11 cellular contexts compared by ENCODE assay signal in genomic region chr1:38803647-38804046, GRCh38. TPM values are rescaled to one million over a fixed set of nuclear protein-coding genes. Genes with fewer than 3 reads are reported as not detected.
DNase-seq lines count a peak whose midpoint lies in the region; ATAC-seq and TF ChIP-seq lines count a peak whose summit lies in the region.
"Had no signal": no experiment of that assay in that cellular context is flagged by ENCODE, and none has a peak within 500 bp of the region (broad histone marks: within the 10 kb centered on the region; RNA-seq: fewer than 3 reads in every experiment).

No MANE protein-coding gene starts in this region.

- 11% methylated on average over 8 of the region's 8 CpGs for WGBS in suprapubic skin

- TF ChIP-seq CTCF in cardiac muscle cell (IDR thresholded peaks at IDR 0.05; ENCODE audit: low read depth, low read length) (no peak), suprapubic skin (IDR thresholded peaks at IDR 0.05) (no peak)

- peaks cover 72% of the 10 kb centered on the region for H3K27me3 Mint-ChIP-seq in activated naive CD8-positive, alpha-beta T cell treated with anti-CD3 and anti-CD28 coated beads for 36 hours

- intact Hi-C loops in left cardiac atrium (cut with DNase I), result no loop called here

- peaks cover 6% of the 10 kb centered on the region for H3K4me1 Mint-ChIP-seq in activated naive CD8-positive, alpha-beta T cell treated with anti-CD3 and anti-CD28 coated beads for 36 hours

- no peaks in the 10 kb centered on the region for H3K4me1 ChIP-seq in cardiac muscle cell (ENCODE audit: low read depth)
- peaks cover 13% of the 10 kb centered on the region for H3K4me1 ChIP-seq in iPS-18a (ENCODE audit: control insufficient read depth, low read depth, low read length)
- H3K4me1 ChIP-seq in suprapubic skin, result peaks cover 11% of the 10 kb centered on the region

- H3K27ac ChIP-seq in cardiac muscle cell (no peak overlapping the region), iPS-18a (ENCODE audit: low read length) (no peak overlapping the region), suprapubic skin (no peak overlapping the region)

- no peaks in the 10 kb centered on the region for H3K9me3 ChIP-seq in cardiac muscle cell (ENCODE audit: low read depth)
- H3K9me3 ChIP-seq in iPS-18a (ENCODE audit: control insufficient read depth, low read depth, low read length), result no peaks in the 10 kb centered on the region
- H3K9me3 ChIP-seq in suprapubic skin, result no peaks in the 10 kb centered on the region

- no peaks in the 10 kb centered on the region for H3K9me3 Mint-ChIP-seq in activated naive CD8-positive, alpha-beta T cell treated with anti-CD3 and anti-CD28 coated beads for 36 hours

- H3K27me3 ChIP-seq in cardiac muscle cell, result peaks cover 54% of the 10 kb centered on the region
- H3K27me3 ChIP-seq in iPS-18a (ENCODE audit: control insufficient read depth, insufficient read depth, low read length), result peaks cover 38% of the 10 kb centered on the region
- peaks cover 63% of the 10 kb centered on the region for H3K27me3 ChIP-seq in suprapubic skin

- no peak for ATAC-seq in left cardiac atrium
- ATAC-seq: activated CD4-positive, CD25-positive, alpha-beta regulatory T cell treated with anti-CD3 and anti-CD28 coated beads, Interleukin-2, amount 50 U/mL, for 24 hours had no signal

- no peak for TF ChIP-seq EP300 in suprapubic skin (IDR thresholded peaks at IDR 0.05)

- no peak overlapping the region for H3K9ac ChIP-seq in iPS-18a (ENCODE audit: low read length)

- peak in 1 of 2 donors; percentile 9 for DNase-seq in cardiac muscle cell (ENCODE audit: low read depth in 1 of 2, low spot score in 1 of 2)
- no peak for DNase-seq in left cardiac atrium
- DNase-seq in activated naive CD8-positive, alpha-beta T cell treated with anti-CD3 and anti-CD28 coated beads for 36 hours, result no peak
- no peak for DNase-seq in suprapubic skin (ENCODE audit: low spot score in 2 of 2)
- DNase-seq in NCI-H524 (lab: John Stamatoyannopoulos, UW), result no peak
- DNase-seq in NCI-H510A (lab: John Stamatoyannopoulos, UW), result no peak
- DNase-seq in stimulated activated CD4-positive, alpha-beta T cell treated with anti-CD3 and anti-CD28 coated beads, Interleukin-4, amount 100 ng/mL, for 24 hours, result no peak
- DNase-seq: DND-41, NCI-H226 had no signal

- no peaks in the 10 kb centered on the region for H3K36me3 Mint-ChIP-seq in activated naive CD8-positive, alpha-beta T cell treated with anti-CD3 and anti-CD28 coated beads for 36 hours

- TF ChIP-seq POLR2A in suprapubic skin (IDR thresholded peaks at IDR 0.05), result no peak

- H3K4me3 ChIP-seq in cardiac muscle cell, result peak overlapping the region; percentile 41
- H3K4me3 ChIP-seq in iPS-18a (ENCODE audit: low read length), result peak overlapping the region; percentile 33
- peak overlapping the region; percentile 42 for H3K4me3 ChIP-seq in suprapubic skin

- peak overlapping the region; percentile 29 for H3K4me3 Mint-ChIP-seq in activated naive CD8-positive, alpha-beta T cell treated with anti-CD3 and anti-CD28 coated beads for 36 hours

- no peak overlapping the region for H3K27ac Mint-ChIP-seq in activated naive CD8-positive, alpha-beta T cell treated with anti-CD3 and anti-CD28 coated beads for 36 hours

- H3K36me3 ChIP-seq in cardiac muscle cell, result no peaks in the 10 kb centered on the region
- H3K36me3 ChIP-seq in iPS-18a (ENCODE audit: control insufficient read depth, low read depth, low read length), result no peaks in the 10 kb centered on the region
- H3K36me3 ChIP-seq in suprapubic skin, result no peaks in the 10 kb centered on the region

RNA-seq across cellular contexts. Expression of gene RRAGC, which starts 55.9 kb away (rescaled TPM):
- 3.7 and 5.3 TPM in 2 replicates for total RNA-seq in cardiac muscle cell
- 10.3 and 13.7 TPM in 2 replicates for polyA plus RNA-seq in cardiac muscle cell
- total RNA-seq in left cardiac atrium, result 10 to 100 TPM; 20.9 to 21.3 TPM
- 10 to 100 TPM; 10.0 to 10.1 TPM for total RNA-seq in activated naive CD8-positive, alpha-beta T cell treated with anti-CD3 and anti-CD28 coated beads for 36 hours
- total RNA-seq in suprapubic skin, result 10 to 100 TPM; 18.3 to 25.3 (median 20.4) TPM
